20 cellular contexts compared by ENCODE assay signal in genomic region chr22:26514419-26515161, GRCh38. TPM values are rescaled to one million over a fixed set of nuclear protein-coding genes. Genes with fewer than 3 reads are reported as not detected.
DNase-seq lines count a peak whose midpoint lies in the region; ATAC-seq and TF ChIP-seq lines count a peak whose summit lies in the region.
"Had no signal": no experiment of that assay in that cellular context is flagged by ENCODE, and none has a peak within 500 bp of the region (broad histone marks: within the 10 kb centered on the region; RNA-seq: fewer than 3 reads in every experiment).

No MANE protein-coding gene starts in this region.

- H3K4me1 ChIP-seq in BLaER1 treated with 17β-estradiol and CSF1 and Interleukin-3, amounts not matched to agents 10 nM and 100 nM = peaks cover 27 to 33% (median 30%) of the 10 kb centered on the region in 10 experiments
- peaks cover 35% of the 10 kb centered on the region for H3K4me1 ChIP-seq in DND-41 (ENCODE audit: insufficient read depth, low read length)
- H3K4me1 ChIP-seq in foreskin keratinocyte = peaks cover 8% of the 10 kb centered on the region

- intact Hi-C loops in activated T-helper 1 cell treated with anti-CD3 and anti-CD28 coated beads, Interleukin-12 subunit alpha, Interleukin-12 subunit beta, Interleukin-2, Interleukin-4 antibody, amounts not matched to agents 30 ng/mL and 10 ng/mL and 1 ng/mL, durations not matched to agents 14 hours and 24 hours and 36 hours (cut with micrococcal nuclease) = no loop called here

- H3K4me2 ChIP-seq in BLaER1 treated with 17β-estradiol and CSF1 and Interleukin-3, amounts not matched to agents 10 nM and 100 nM = peak overlapping the region in 7 of 11 experiments; percentile 0 to 99 (median 96); a peak in 5 of 22 replicates
- H3K4me2 ChIP-seq in DND-41 (ENCODE audit: insufficient read depth, low read length) = peak overlapping the region; percentile 100; the same call in 1 of the 2 replicates

- H3K36me3 Mint-ChIP-seq in activated T-helper 1 cell treated with anti-CD3 and anti-CD28 coated beads, Interleukin-12 subunit alpha, Interleukin-12 subunit beta, Interleukin-2, Interleukin-4 antibody, amounts not matched to agents 30 ng/mL and 10 ng/mL and 1 ng/mL, durations not matched to agents 14 hours and 24 hours and 36 hours (ENCODE audit: low read depth) = peaks cover 17% of the 10 kb centered on the region
- peaks cover 5% of the 10 kb centered on the region for H3K36me3 Mint-ChIP-seq in natural killer cell treated with Interleukin-12 subunit alpha and Interleukin-12 subunit beta and Interleukin-15 and Interleukin-18, amount 100 ng/mL, for 72 hours

- no peaks in the 10 kb centered on the region for H3K27me3 ChIP-seq in BLaER1 treated with 17β-estradiol and CSF1 and Interleukin-3, amounts not matched to agents 10 nM and 100 nM
- H3K27me3 ChIP-seq in DND-41 (ENCODE audit: insufficient read depth, low read length, poor library complexity) = no peaks in the 10 kb centered on the region
- no peaks in the 10 kb centered on the region for H3K27me3 ChIP-seq in foreskin keratinocyte
- H3K27me3 ChIP-seq: left lung, testis had no signal

- H3K4me3 Mint-ChIP-seq in activated T-helper 1 cell treated with anti-CD3 and anti-CD28 coated beads, Interleukin-12 subunit alpha, Interleukin-12 subunit beta, Interleukin-2, Interleukin-4 antibody, amounts not matched to agents 30 ng/mL and 10 ng/mL and 1 ng/mL, durations not matched to agents 14 hours and 24 hours and 36 hours = peak overlapping the region; percentile 58
- H3K4me3 Mint-ChIP-seq in natural killer cell treated with Interleukin-12 subunit alpha and Interleukin-12 subunit beta and Interleukin-15 and Interleukin-18, amount 100 ng/mL, for 72 hours = peak overlapping the region; percentile 1
- H3K4me3 Mint-ChIP-seq: stimulated activated memory B cell treated with anti-CD40 and anti-IgM and Interleukin-4, amounts not matched to agents 10 μg/mL and 1 μg/mL and 100 μg/mL, for 72 hours had no signal

- H3K9me3 ChIP-seq in BLaER1 treated with 17β-estradiol and CSF1 and Interleukin-3, amounts not matched to agents 10 nM and 100 nM (replicated peaks in 1 of 11) = no peaks in the 10 kb centered on the region
- no peaks in the 10 kb centered on the region for H3K9me3 ChIP-seq in DND-41 (ENCODE audit: insufficient read depth, low read length, severe bottlenecking)
- H3K9me3 ChIP-seq: left lung, prostate gland, testis had no signal

- DNase-seq in DND-41 (no peak), foreskin keratinocyte (no peak)
- no peak for DNase-seq in activated T-helper 1 cell treated with anti-CD3 and anti-CD28 coated beads, Interleukin-12 subunit alpha, Interleukin-12 subunit beta, Interleukin-2, Interleukin-4 antibody, amounts not matched to agents 30 ng/mL and 10 ng/mL and 1 ng/mL, durations not matched to agents 14 hours and 24 hours and 36 hours (ENCODE audit: low spot score)
- no peak for DNase-seq in natural killer cell treated with Interleukin-12 subunit alpha and Interleukin-12 subunit beta and Interleukin-15 and Interleukin-18, amount 100 ng/mL, for 72 hours (ENCODE audit: low spot score)
- DNase-seq: activated CD4-positive, alpha-beta T cell treated with anti-CD3 and anti-CD28 coated beads, Interleukin-2, amount 50 U/mL, for 4 hours; aorta; cerebellar nuclear complex; DMS79 treated with DMSO at 0.1 percent for 48 hours; GOT3; left lung; midbrain; NCI-H1105 treated with DMSO at 0.1 percent for 48 hours; stimulated activated CD4-positive, alpha-beta T cell treated with anti-CD3 and anti-CD28 coated beads, Interleukin-2, amount 100 ng/mL, for 24 hours; testis had no signal

- no peak overlapping the region for H2AFZ ChIP-seq in DND-41 (ENCODE audit: low read depth, low read length)

- TF ChIP-seq CTCF in DND-41 (IDR thresholded peaks at IDR 0.05; ENCODE audit: borderline replicate concordance, extremely low read depth, low read length, poor library complexity, severe bottlenecking) (no peak), foreskin keratinocyte (conservative IDR thresholded peaks at IDR 0.05) (no peak)

- no peaks in the 10 kb centered on the region for H3K27me3 Mint-ChIP-seq in activated T-helper 1 cell treated with anti-CD3 and anti-CD28 coated beads, Interleukin-12 subunit alpha, Interleukin-12 subunit beta, Interleukin-2, Interleukin-4 antibody, amounts not matched to agents 30 ng/mL and 10 ng/mL and 1 ng/mL, durations not matched to agents 14 hours and 24 hours and 36 hours (ENCODE audit: insufficient read depth)
- H3K27me3 Mint-ChIP-seq in natural killer cell treated with Interleukin-12 subunit alpha and Interleukin-12 subunit beta and Interleukin-15 and Interleukin-18, amount 100 ng/mL, for 72 hours = no peaks in the 10 kb centered on the region
- H3K27me3 Mint-ChIP-seq: stimulated activated memory B cell treated with anti-CD40 and anti-IgM and Interleukin-4, amounts not matched to agents 10 μg/mL and 1 μg/mL and 100 μg/mL, for 72 hours had no signal

- H3K79me2 ChIP-seq in DND-41 (ENCODE audit: insufficient read depth, low read length) = peaks cover 39% of the 10 kb centered on the region

- peaks cover 45% of the 10 kb centered on the region for H3K4me1 Mint-ChIP-seq in activated T-helper 1 cell treated with anti-CD3 and anti-CD28 coated beads, Interleukin-12 subunit alpha, Interleukin-12 subunit beta, Interleukin-2, Interleukin-4 antibody, amounts not matched to agents 30 ng/mL and 10 ng/mL and 1 ng/mL, durations not matched to agents 14 hours and 24 hours and 36 hours (ENCODE audit: low read depth)
- H3K4me1 Mint-ChIP-seq in natural killer cell treated with Interleukin-12 subunit alpha and Interleukin-12 subunit beta and Interleukin-15 and Interleukin-18, amount 100 ng/mL, for 72 hours (ENCODE audit: low read depth in 2 of 2) = peaks cover 34 to 37% of the 10 kb centered on the region in 2 donors

- H3K36me3 ChIP-seq in BLaER1 treated with 17β-estradiol and CSF1 and Interleukin-3, amounts not matched to agents 10 nM and 100 nM = peaks cover 8 to 18% (median 13%) of the 10 kb centered on the region in 11 experiments
- H3K36me3 ChIP-seq in DND-41 (ENCODE audit: insufficient read depth, low read length) = peaks cover 14% of the 10 kb centered on the region

- no peak for ATAC-seq in DND-41 (ENCODE audit: insufficient read depth, low read depth)
- ATAC-seq in natural killer cell treated with Interleukin-12 subunit alpha and Interleukin-12 subunit beta and Interleukin-15 and Interleukin-18, amount 100 ng/mL, for 72 hours = no peak
- no peak for ATAC-seq in GM19452 (IDR thresholded peaks at IDR 0.05; ENCODE audit: unreplicated experiment)
- ATAC-seq in GM21447 (IDR thresholded peaks at IDR 0.05; ENCODE audit: unreplicated experiment) = no peak
- no peak for ATAC-seq in foreskin keratinocyte
- ATAC-seq: left lung; stimulated activated memory B cell treated with anti-CD40 and anti-IgM and Interleukin-4, amounts not matched to agents 10 μg/mL and 1 μg/mL and 100 μg/mL, for 72 hours had no signal

- H3K27ac ChIP-seq in BLaER1 treated with 17β-estradiol and CSF1 and Interleukin-3, amounts not matched to agents 10 nM and 100 nM = no peak overlapping the region
- no peak overlapping the region for H3K27ac ChIP-seq in DND-41 (ENCODE audit: low read length)
- H3K27ac ChIP-seq in foreskin keratinocyte = no peak overlapping the region
- H3K27ac ChIP-seq: left lung, prostate gland, skin epidermis, testis had no signal

- H3K9me3 Mint-ChIP-seq in activated T-helper 1 cell treated with anti-CD3 and anti-CD28 coated beads, Interleukin-12 subunit alpha, Interleukin-12 subunit beta, Interleukin-2, Interleukin-4 antibody, amounts not matched to agents 30 ng/mL and 10 ng/mL and 1 ng/mL, durations not matched to agents 14 hours and 24 hours and 36 hours = no peaks in the 10 kb centered on the region
- no peaks in the 10 kb centered on the region for H3K9me3 Mint-ChIP-seq in natural killer cell treated with Interleukin-12 subunit alpha and Interleukin-12 subunit beta and Interleukin-15 and Interleukin-18, amount 100 ng/mL, for 72 hours
- H3K9me3 Mint-ChIP-seq: stimulated activated memory B cell treated with anti-CD40 and anti-IgM and Interleukin-4, amounts not matched to agents 10 μg/mL and 1 μg/mL and 100 μg/mL, for 72 hours had no signal

- H3K27ac Mint-ChIP-seq in activated T-helper 1 cell treated with anti-CD3 and anti-CD28 coated beads, Interleukin-12 subunit alpha, Interleukin-12 subunit beta, Interleukin-2, Interleukin-4 antibody, amounts not matched to agents 30 ng/mL and 10 ng/mL and 1 ng/mL, durations not matched to agents 14 hours and 24 hours and 36 hours = no peak overlapping the region
- no peak overlapping the region for H3K27ac Mint-ChIP-seq in natural killer cell treated with Interleukin-12 subunit alpha and Interleukin-12 subunit beta and Interleukin-15 and Interleukin-18, amount 100 ng/mL, for 72 hours
- H3K27ac Mint-ChIP-seq: stimulated activated memory B cell treated with anti-CD40 and anti-IgM and Interleukin-4, amounts not matched to agents 10 μg/mL and 1 μg/mL and 100 μg/mL, for 72 hours had no signal

- no peak overlapping the region for H3K4me3 ChIP-seq in BLaER1 treated with 17β-estradiol and CSF1 and Interleukin-3, amounts not matched to agents 10 nM and 100 nM
- H3K4me3 ChIP-seq in DND-41 (ENCODE audit: low read depth in 1 of 2, low read length in 2 of 2) = no peak overlapping the region
- H3K4me3 ChIP-seq: left lung, prostate gland, skin epidermis, testis had no signal

- no peak overlapping the region for H3K9ac ChIP-seq in BLaER1 treated with 17β-estradiol and CSF1 and Interleukin-3, amounts not matched to agents 10 nM and 100 nM
- no peak overlapping the region for H3K9ac ChIP-seq in DND-41 (ENCODE audit: low read depth, low read length)

- H4K20me1 ChIP-seq in BLaER1 treated with 17β-estradiol and CSF1 and Interleukin-3, amounts not matched to agents 10 nM and 100 nM = peaks cover 0 to 12% (median 0%) of the 10 kb centered on the region in 11 experiments; a peak in 4 of 22 replicates
- peaks cover 8% of the 10 kb centered on the region; the same call in 1 of the 2 replicates for H4K20me1 ChIP-seq in DND-41 (ENCODE audit: insufficient read depth, low read length)

RNA-seq across cellular contexts. Expression of gene TFIP11, which starts 2.3 kb away (rescaled TPM):
- total RNA-seq in activated T-helper 1 cell treated with anti-CD3 and anti-CD28 coated beads, Interleukin-12 subunit alpha, Interleukin-12 subunit beta, Interleukin-2, Interleukin-4 antibody, amounts not matched to agents 30 ng/mL and 10 ng/mL and 1 ng/mL, durations not matched to agents 14 hours and 24 hours and 36 hours = 57.2 and 58.1 TPM in 2 replicates
- total RNA-seq in natural killer cell treated with Interleukin-12 subunit alpha and Interleukin-12 subunit beta and Interleukin-15 and Interleukin-18, amount 100 ng/mL, for 72 hours = 10 to 100 TPM; 56.5 to 57.7 TPM
- total RNA-seq in foreskin keratinocyte = 27.4 and 28.2 TPM in 2 replicates
- polyA plus RNA-seq in foreskin keratinocyte = 25.3 and 25.7 TPM in 2 replicates

RNA-seq across cellular contexts. Expression of gene SRRD, which starts 30.9 kb away (rescaled TPM):
- 29.2 and 34.8 TPM in 2 replicates for total RNA-seq in activated T-helper 1 cell treated with anti-CD3 and anti-CD28 coated beads, Interleukin-12 subunit alpha, Interleukin-12 subunit beta, Interleukin-2, Interleukin-4 antibody, amounts not matched to agents 30 ng/mL and 10 ng/mL and 1 ng/mL, durations not matched to agents 14 hours and 24 hours and 36 hours
- 10 to 100 TPM; 28.6 to 31.8 TPM for total RNA-seq in natural killer cell treated with Interleukin-12 subunit alpha and Interleukin-12 subunit beta and Interleukin-15 and Interleukin-18, amount 100 ng/mL, for 72 hours
- total RNA-seq in foreskin keratinocyte = 27.1 and 32.5 TPM in 2 replicates
- polyA plus RNA-seq in foreskin keratinocyte = 36.0 and 41.8 TPM in 2 replicates

RNA-seq across cellular contexts. Expression of gene HPS4, which starts 31.0 kb away (rescaled TPM):
- 43.8 and 44.5 TPM in 2 replicates for total RNA-seq in activated T-helper 1 cell treated with anti-CD3 and anti-CD28 coated beads, Interleukin-12 subunit alpha, Interleukin-12 subunit beta, Interleukin-2, Interleukin-4 antibody, amounts not matched to agents 30 ng/mL and 10 ng/mL and 1 ng/mL, durations not matched to agents 14 hours and 24 hours and 36 hours
- total RNA-seq in natural killer cell treated with Interleukin-12 subunit alpha and Interleukin-12 subunit beta and Interleukin-15 and Interleukin-18, amount 100 ng/mL, for 72 hours = 10 to 100 TPM; 31.0 to 40.1 TPM
- total RNA-seq in foreskin keratinocyte = 31.3 and 33.7 TPM in 2 replicates
- 13.1 and 14.7 TPM in 2 replicates for polyA plus RNA-seq in foreskin keratinocyte
